In the genomic region with DNA sequence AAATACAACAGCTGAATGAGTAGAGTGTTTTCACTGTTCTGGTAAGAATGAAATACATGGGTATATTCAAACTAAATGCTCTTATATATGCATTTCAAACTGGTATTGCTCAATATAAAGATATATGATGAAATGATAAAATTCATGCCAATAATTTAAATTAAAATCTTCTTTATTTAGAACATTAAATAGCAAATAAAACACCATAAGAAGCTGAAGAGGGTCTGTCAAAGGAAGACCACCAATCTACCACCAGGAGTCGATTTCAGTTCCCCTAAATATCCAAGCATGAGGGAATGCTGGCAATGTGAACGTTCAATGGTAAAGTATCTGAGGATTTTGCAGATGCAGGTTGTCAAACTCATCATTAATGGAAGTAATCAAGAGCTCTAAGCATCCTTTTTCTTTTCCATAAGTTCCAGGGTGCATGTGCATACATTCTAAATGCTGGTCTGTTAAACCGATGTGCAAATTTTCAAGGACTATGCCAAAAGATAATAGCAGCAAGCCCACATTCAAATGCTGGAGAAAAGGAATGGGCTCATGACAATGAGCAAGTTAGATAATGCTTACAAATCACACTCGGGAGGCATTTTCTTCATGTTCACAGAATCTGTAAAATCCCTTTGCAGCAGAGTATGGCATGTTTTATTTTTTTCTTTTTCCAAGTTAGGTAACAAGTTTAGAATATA, we compare ENCODE assay signal across 17 cellular contexts.
"Had no signal": no experiment of that assay in that cellular context is flagged by ENCODE, and none has a peak within 500 bp of the region (broad histone marks: within the 10 kb centered on the region; RNA-seq: fewer than 3 reads in every experiment).

No MANE protein-coding gene starts in this region.

- H3K9me3 ChIP-seq: adrenal gland, body of pancreas, esophagus muscularis mucosa, heart left ventricle, suprapubic skin, upper lobe of left lung had no signal

- H3K27ac ChIP-seq: adrenal gland, body of pancreas, esophagus muscularis mucosa, heart left ventricle, suprapubic skin, upper lobe of left lung, VCaP had no signal

- H3K27me3 ChIP-seq: body of pancreas, esophagus muscularis mucosa, suprapubic skin, upper lobe of left lung had no signal

- H3K4me3 ChIP-seq: adrenal gland, body of pancreas, esophagus muscularis mucosa, heart left ventricle, suprapubic skin, upper lobe of left lung had no signal

- H3K4me1 ChIP-seq: adrenal gland, body of pancreas, heart left ventricle had no signal

- H3K36me3 ChIP-seq: adrenal gland, esophagus muscularis mucosa, heart left ventricle, suprapubic skin, upper lobe of left lung had no signal

- ATAC-seq: body of pancreas; heart left ventricle; sciatic nerve; stimulated activated naive B cell treated with anti-CD40 and anti-IgM and Interleukin-4, amounts not matched to agents 10 μg/mL and 1 μg/mL and 100 μg/mL, for 72 hours had no signal

- DNase-seq: activated CD4-positive, alpha-beta T cell treated with anti-CD3 and anti-CD28 coated beads for 4 hours; activated CD8-positive, alpha-beta memory T cell treated with anti-CD3 and anti-CD28 coated beads, Interleukin-2, amount 50 U/mL, for 48 hours; activated CD8-positive, alpha-beta T cell treated with anti-CD3 and anti-CD28 coated beads, Interleukin-2, amount 10 ng/mL, durations not matched to agents 7 days and 5 days; adrenal gland; body of pancreas; cerebellar nuclear complex; foreskin melanocyte; heart left ventricle; nephron progenitor cell; stimulated activated CD4-positive, alpha-beta T cell treated with anti-CD3 and anti-CD28 coated beads, Interleukin-2, amount 100 ng/mL, for 24 hours; stimulated activated naive B cell treated with anti-CD40 and anti-IgM and Interleukin-4, amounts not matched to agents 10 μg/mL and 1 μg/mL and 100 μg/mL, for 72 hours; T1000; upper lobe of left lung had no signal
